ENCODE assay signal across 1 cellular context in genomic region chr10:27252267-27253000, GRCh38.
TF ChIP-seq lines count a peak whose summit lies in the region.

No MANE protein-coding gene starts in this region.

TF ChIP-seq in endothelial cell of umbilical vein, 7 proteins besides CTCF, POLR2A, EP300 and RAD21:
- TF ChIP-seq EZH2 (IDR thresholded peaks at IDR 0.05; ENCODE audit: borderline replicate concordance, low read depth, low read length, severe bottlenecking) (no peak), MAX (IDR thresholded peaks at IDR 0.05; ENCODE audit: insufficient read depth, insufficient read length) (no peak), POLR2AphosphoS5 (IDR thresholded peaks at IDR 0.05; ENCODE audit: insufficient read depth, low read depth, low read length) (peak; percentile 72)
